Comparison of ENCODE assay signal across 8 cellular contexts in the genomic region with DNA sequence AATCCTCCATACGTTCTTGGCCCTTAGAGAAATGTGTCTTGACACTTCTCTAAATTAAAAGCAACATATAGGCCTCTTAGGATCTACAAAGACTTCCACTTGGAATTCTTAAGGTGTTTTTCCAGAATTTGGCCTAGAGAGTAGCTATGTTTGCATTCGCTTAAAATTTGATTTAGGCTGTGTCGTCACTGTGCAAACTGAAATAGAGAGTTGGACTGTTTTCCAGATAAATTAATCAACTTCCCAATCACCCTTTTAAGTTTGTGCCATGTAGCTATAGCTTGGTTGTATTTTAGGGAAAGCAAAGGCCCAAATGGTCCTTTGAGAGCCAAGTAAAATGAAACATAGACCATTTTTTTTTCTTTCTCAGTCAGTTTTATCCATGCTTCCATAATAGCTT.
"Had no signal": no experiment of that assay in that cellular context is flagged by ENCODE, and none has a peak within 500 bp of the region (broad histone marks: within the 10 kb centered on the region; RNA-seq: fewer than 3 reads in every experiment).

No MANE protein-coding gene starts in this region.

- H2AFZ ChIP-seq: GM23338 had no signal

- DNase-seq: H9, HCEC 1CT, KBM-7 had no signal

- H3K4me2 ChIP-seq: GM23338 had no signal

- H3K4me3 Mint-ChIP-seq: GM23338, H9, IgD-negative memory B cell had no signal

- H3K27me3 Mint-ChIP-seq: IgD-negative memory B cell had no signal

- FAIRE-seq: H1, H54, HTR-8/SVneo had no signal

- H3K4me3 ChIP-seq: GM23338 had no signal

- H3K9me3 Mint-ChIP-seq: GM23338, H9 had no signal

- H3K4me1 Mint-ChIP-seq: GM23338, H9 had no signal

- H3K27ac Mint-ChIP-seq: GM23338, H9, IgD-negative memory B cell had no signal

- ATAC-seq: GM23338 had no signal
